Comparison of ENCODE assay signal across 1 cellular context in the genomic region with DNA sequence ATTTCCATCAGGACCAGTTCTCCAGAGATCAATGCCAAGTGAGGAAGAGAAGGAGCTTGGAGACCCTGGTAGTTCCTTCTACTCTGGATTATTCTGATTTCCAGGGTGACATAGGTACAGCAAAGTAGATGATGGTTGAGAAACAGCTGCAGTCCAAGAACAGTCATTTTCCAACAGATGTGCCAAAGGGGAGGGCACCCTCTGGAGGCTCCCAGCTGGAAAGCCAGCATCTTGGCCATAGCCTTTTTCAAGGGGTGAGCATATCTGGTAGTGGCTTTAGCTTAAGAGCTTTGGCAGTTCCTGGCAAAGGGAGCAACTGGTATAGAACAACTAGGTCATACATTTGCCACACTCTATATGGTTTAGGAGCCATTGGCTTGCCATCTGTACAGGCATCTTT.
TF ChIP-seq lines count a peak whose summit lies in the region.

No MANE protein-coding gene starts in this region.

TF ChIP-seq in SK-N-SH, 30 proteins besides CTCF, POLR2A, EP300 and RAD21 (continued from another document):
- TF ChIP-seq, protein P1, sequence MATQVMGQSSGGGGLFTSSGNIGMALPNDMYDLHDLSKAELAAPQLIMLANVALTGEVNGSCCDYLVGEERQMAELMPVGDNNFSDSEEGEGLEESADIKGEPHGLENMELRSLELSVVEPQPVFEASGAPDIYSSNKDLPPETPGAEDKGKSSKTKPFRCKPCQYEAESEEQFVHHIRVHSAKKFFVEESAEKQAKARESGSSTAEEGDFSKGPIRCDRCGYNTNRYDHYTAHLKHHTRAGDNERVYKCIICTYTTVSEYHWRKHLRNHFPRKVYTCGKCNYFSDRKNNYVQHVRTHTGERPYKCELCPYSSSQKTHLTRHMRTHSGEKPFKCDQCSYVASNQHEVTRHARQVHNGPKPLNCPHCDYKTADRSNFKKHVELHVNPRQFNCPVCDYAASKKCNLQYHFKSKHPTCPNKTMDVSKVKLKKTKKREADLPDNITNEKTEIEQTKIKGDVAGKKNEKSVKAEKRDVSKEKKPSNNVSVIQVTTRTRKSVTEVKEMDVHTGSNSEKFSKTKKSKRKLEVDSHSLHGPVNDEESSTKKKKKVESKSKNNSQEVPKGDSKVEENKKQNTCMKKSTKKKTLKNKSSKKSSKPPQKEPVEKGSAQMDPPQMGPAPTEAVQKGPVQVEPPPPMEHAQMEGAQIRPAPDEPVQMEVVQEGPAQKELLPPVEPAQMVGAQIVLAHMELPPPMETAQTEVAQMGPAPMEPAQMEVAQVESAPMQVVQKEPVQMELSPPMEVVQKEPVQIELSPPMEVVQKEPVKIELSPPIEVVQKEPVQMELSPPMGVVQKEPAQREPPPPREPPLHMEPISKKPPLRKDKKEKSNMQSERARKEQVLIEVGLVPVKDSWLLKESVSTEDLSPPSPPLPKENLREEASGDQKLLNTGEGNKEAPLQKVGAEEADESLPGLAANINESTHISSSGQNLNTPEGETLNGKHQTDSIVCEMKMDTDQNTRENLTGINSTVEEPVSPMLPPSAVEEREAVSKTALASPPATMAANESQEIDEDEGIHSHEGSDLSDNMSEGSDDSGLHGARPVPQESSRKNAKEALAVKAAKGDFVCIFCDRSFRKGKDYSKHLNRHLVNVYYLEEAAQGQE (IDR thresholded peaks at IDR 0.05; ENCODE audit: low read depth, low read length): no peak
- TF ChIP-seq CHD2 (IDR thresholded peaks at IDR 0.05; ENCODE audit: low read length, partially characterized antibody) (no peak), EZH2phosphoT487 (IDR thresholded peaks at IDR 0.05; ENCODE audit: borderline replicate concordance, low read depth) (no peak), RFX5 (IDR thresholded peaks at IDR 0.05; ENCODE audit: low read length) (no peak), ELF1 (IDR thresholded peaks at IDR 0.05) (no peak), TEAD4 (IDR thresholded peaks at IDR 0.05; ENCODE audit: borderline replicate concordance, insufficient read depth) (no peak), RXRA (IDR thresholded peaks at IDR 0.05; ENCODE audit: borderline replicate concordance, low read depth) (no peak), NFIC (IDR thresholded peaks at IDR 0.05; ENCODE audit: borderline replicate concordance) (no peak), JUND (IDR thresholded peaks at IDR 0.05) (no peak), FOSL2 (IDR thresholded peaks at IDR 0.05; ENCODE audit: borderline replicate concordance, low read depth) (no peak), GATA2 (CRISPR knock-in tag; IDR thresholded peaks at IDR 0.05) (no peak), FOXJ3 (CRISPR knock-in tag; IDR thresholded peaks at IDR 0.05) (no peak), SIN3A (IDR thresholded peaks at IDR 0.05; ENCODE audit: borderline replicate concordance, low read depth, low read length) (no peak), TCF12 (IDR thresholded peaks at IDR 0.05) (no peak), POLR2AphosphoS5 (IDR thresholded peaks at IDR 0.05; ENCODE audit: low read depth, low read length) (no peak)
- TF ChIP-seq, protein P2, sequence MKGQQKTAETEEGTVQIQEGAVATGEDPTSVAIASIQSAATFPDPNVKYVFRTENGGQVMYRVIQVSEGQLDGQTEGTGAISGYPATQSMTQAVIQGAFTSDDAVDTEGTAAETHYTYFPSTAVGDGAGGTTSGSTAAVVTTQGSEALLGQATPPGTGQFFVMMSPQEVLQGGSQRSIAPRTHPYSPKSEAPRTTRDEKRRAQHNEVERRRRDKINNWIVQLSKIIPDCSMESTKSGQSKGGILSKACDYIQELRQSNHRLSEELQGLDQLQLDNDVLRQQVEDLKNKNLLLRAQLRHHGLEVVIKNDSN (IDR thresholded peaks at IDR 0.05; ENCODE audit: borderline replicate concordance, low read depth): no peak
- TF ChIP-seq, protein P3, sequence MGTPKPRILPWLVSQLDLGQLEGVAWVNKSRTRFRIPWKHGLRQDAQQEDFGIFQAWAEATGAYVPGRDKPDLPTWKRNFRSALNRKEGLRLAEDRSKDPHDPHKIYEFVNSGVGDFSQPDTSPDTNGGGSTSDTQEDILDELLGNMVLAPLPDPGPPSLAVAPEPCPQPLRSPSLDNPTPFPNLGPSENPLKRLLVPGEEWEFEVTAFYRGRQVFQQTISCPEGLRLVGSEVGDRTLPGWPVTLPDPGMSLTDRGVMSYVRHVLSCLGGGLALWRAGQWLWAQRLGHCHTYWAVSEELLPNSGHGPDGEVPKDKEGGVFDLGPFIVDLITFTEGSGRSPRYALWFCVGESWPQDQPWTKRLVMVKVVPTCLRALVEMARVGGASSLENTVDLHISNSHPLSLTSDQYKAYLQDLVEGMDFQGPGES (IDR thresholded peaks at IDR 0.05; ENCODE audit: low read depth, low read length): no peak
- TF ChIP-seq, protein P4, sequence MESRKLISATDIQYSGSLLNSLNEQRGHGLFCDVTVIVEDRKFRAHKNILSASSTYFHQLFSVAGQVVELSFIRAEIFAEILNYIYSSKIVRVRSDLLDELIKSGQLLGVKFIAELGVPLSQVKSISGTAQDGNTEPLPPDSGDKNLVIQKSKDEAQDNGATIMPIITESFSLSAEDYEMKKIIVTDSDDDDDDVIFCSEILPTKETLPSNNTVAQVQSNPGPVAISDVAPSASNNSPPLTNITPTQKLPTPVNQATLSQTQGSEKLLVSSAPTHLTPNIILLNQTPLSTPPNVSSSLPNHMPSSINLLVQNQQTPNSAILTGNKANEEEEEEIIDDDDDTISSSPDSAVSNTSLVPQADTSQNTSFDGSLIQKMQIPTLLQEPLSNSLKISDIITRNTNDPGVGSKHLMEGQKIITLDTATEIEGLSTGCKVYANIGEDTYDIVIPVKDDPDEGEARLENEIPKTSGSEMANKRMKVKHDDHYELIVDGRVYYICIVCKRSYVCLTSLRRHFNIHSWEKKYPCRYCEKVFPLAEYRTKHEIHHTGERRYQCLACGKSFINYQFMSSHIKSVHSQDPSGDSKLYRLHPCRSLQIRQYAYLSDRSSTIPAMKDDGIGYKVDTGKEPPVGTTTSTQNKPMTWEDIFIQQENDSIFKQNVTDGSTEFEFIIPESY (IDR thresholded peaks at IDR 0.05; ENCODE audit: borderline replicate concordance, low read depth): no peak
